In genomic region chr12:28189774-28190320, GRCh38 we compare ENCODE assay signal across 1 cellular context.
A peak's percentile ranks its signal among the peaks of the same experiment; 100 is the strongest.
TF ChIP-seq lines count a peak whose summit lies in the region.

No MANE protein-coding gene starts in this region.

TF ChIP-seq in HEK293, 187 proteins besides CTCF, POLR2A, EP300 and RAD21 (continued from another document):
- TF ChIP-seq BCL6B (tag by site-specific recombination; IDR thresholded peaks at IDR 0.05) (no peak), ZNF37A (tag by site-specific recombination; IDR thresholded peaks at IDR 0.05) (no peak), ZNF280C (tag by site-specific recombination; IDR thresholded peaks at IDR 0.05) (no peak), ZNF174 (tag by site-specific recombination; IDR thresholded peaks at IDR 0.05) (no peak), ZSCAN5A (tag by site-specific recombination; IDR thresholded peaks at IDR 0.05) (no peak), ZNF426 (tag by site-specific recombination; IDR thresholded peaks at IDR 0.05) (no peak), ZNF214 (tag by site-specific recombination; IDR thresholded peaks at IDR 0.05; ENCODE audit: borderline replicate concordance) (no peak), GFI1B (tag by site-specific recombination; IDR thresholded peaks at IDR 0.05) (no peak), ZNF398 (tag by site-specific recombination; IDR thresholded peaks at IDR 0.05) (no peak), ZNF792 (tag by site-specific recombination; IDR thresholded peaks at IDR 0.05) (no peak), ZNF10 (tag by site-specific recombination; IDR thresholded peaks at IDR 0.05) (no peak), ZNF660 (tag by site-specific recombination; IDR thresholded peaks at IDR 0.05) (0 out of 2 replicates have a peak, but pooled peaks have one; percentile 32), ZBTB26 (tag by site-specific recombination; optimal IDR thresholded peaks at IDR 0.05) (no peak), OSR2 (tag by site-specific recombination; IDR thresholded peaks at IDR 0.05) (no peak), HOXD13 (CRISPR knock-in tag; IDR thresholded peaks at IDR 0.05; ENCODE audit: borderline replicate concordance) (no peak)
- TF ChIP-seq, protein P1, sequence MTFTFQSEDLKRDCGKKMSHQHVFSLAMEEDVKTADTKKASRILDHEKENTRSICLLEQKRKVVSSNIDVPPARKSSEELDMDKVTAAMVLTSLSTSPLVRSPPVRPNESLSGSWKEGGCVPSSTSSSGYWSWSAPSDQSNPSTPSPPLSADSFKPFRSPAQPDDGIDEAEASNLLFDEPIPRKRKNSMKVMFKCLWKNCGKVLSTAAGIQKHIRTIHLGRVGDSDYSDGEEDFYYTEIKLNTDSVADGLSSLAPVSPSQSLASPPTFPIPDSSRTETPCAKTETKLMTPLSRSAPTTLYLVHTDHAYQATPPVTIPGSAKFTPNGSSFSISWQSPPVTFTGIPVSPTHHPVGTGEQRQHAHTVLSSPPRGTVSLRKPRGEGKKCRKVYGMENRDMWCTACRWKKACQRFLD (tag by site-specific recombination; IDR thresholded peaks at IDR 0.05), result no peak
- TF ChIP-seq, protein P2, sequence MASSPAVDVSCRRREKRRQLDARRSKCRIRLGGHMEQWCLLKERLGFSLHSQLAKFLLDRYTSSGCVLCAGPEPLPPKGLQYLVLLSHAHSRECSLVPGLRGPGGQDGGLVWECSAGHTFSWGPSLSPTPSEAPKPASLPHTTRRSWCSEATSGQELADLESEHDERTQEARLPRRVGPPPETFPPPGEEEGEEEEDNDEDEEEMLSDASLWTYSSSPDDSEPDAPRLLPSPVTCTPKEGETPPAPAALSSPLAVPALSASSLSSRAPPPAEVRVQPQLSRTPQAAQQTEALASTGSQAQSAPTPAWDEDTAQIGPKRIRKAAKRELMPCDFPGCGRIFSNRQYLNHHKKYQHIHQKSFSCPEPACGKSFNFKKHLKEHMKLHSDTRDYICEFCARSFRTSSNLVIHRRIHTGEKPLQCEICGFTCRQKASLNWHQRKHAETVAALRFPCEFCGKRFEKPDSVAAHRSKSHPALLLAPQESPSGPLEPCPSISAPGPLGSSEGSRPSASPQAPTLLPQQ (tag by site-specific recombination; IDR thresholded peaks at IDR 0.05), result no peak
- TF ChIP-seq, protein P3, sequence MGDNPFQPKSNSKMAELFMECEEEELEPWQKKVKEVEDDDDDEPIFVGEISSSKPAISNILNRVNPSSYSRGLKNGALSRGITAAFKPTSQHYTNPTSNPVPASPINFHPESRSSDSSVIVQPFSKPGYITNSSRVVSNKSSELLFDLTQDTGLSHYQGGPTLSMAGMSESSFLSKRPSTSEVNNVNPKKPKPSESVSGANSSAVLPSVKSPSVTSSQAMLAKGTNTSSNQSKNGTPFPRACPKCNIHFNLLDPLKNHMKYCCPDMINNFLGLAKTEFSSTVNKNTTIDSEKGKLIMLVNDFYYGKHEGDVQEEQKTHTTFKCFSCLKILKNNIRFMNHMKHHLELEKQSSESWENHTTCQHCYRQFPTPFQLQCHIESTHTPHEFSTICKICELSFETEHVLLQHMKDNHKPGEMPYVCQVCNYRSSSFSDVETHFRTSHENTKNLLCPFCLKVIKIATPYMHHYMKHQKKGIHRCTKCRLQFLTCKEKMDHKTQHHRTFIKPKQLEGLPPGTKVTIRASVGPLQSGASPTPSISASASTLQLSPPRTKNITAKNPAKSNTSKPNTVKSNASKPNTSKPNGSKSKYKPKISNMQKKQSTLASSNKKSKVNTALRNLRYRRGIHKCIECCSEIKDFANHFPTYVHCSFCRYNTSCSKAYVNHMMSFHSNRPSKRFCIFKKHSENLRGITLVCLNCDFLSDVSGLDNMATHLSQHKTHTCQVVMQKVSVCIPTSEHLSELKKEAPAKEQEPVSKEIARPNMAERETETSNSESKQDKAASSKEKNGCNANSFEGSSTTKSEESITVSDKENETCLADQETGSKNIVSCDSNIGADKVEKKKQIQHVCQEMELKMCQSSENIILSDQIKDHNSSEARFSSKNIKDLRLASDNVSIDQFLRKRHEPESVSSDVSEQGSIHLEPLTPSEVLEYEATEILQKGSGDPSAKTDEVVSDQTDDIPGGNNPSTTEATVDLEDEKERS (tag by site-specific recombination; IDR thresholded peaks at IDR 0.05), result 0 out of 2 replicates have a peak, but pooled peaks have one; percentile 5
